ENCODE assay signal across 8 cellular contexts in genomic region chr3:49351521-49352011, GRCh38. TPM values are rescaled to one million over a fixed set of nuclear protein-coding genes. Genes with fewer than 3 reads are reported as not detected.
DNase-seq lines count a peak whose midpoint lies in the region; ATAC-seq, FAIRE-seq and TF ChIP-seq lines count a peak whose summit lies in the region.

No MANE protein-coding gene starts in this region.

- FAIRE-seq in GM12891 (lab: Jason Lieb, UNC), result peak; percentile 45

- ATAC-seq in gastrocnemius medialis (peak; percentile 23 to 39), GM21360 (IDR thresholded peaks at IDR 0.05; ENCODE audit: unreplicated experiment) (no peak)

- no peak for DNase-seq in GM12891 (ENCODE audit: insufficient read length, low spot score)
- peak; percentile 73 to 80 for DNase-seq in SJSA1 (ENCODE audit: low read depth in 1 of 2, low spot score in 2 of 2)
- DNase-seq in foreskin fibroblast, result peak; percentile 87 to 91
- no peak for DNase-seq in gastrocnemius medialis
- no peak for DNase-seq in HAP-1 (ENCODE audit: low spot score in 2 of 2)
- no peak for DNase-seq in midbrain (lab: John Stamatoyannopoulos, UW)
- DNase-seq in NCI-H82 (lab: John Stamatoyannopoulos, UW), result no peak

- in situ Hi-C loops in gastrocnemius medialis (cut with MboI; ENCODE audit: low sequenced_read_pairs in 4 of 4) (no loop called here), HAP-1 (cut with MboI; ENCODE audit: low sequenced_read_pairs) (no loop called here)

- H3K9me3 ChIP-seq in SJSA1 (replicated peaks) (no peaks in the 10 kb centered on the region), gastrocnemius medialis (no peaks in the 10 kb centered on the region), HAP-1 (no peaks in the 10 kb centered on the region)

- H3K36me3 ChIP-seq in SJSA1, result peaks cover 19% of the 10 kb centered on the region
- H3K36me3 ChIP-seq in gastrocnemius medialis, result peaks cover 0 to 6% of the 10 kb centered on the region in 2 donors
- peaks cover 11% of the 10 kb centered on the region for H3K36me3 ChIP-seq in HAP-1 (replicated peaks)

- H3K4me3 ChIP-seq in SJSA1 (no peak overlapping the region), foreskin fibroblast (ENCODE audit: low read depth in 1 of 2, low read length in 2 of 2) (no peak overlapping the region), gastrocnemius medialis (no peak overlapping the region), HAP-1 (no peak overlapping the region)

- TF ChIP-seq POLR2A in GM12891 (IDR thresholded peaks at IDR 0.05; ENCODE audit: low read depth, low read length) (no peak), gastrocnemius medialis (IDR thresholded peaks at IDR 0.05) (no peak)

- intact Hi-C loops in gastrocnemius medialis (cut with DNase I; ENCODE audit: low total_unique reads), result no loop called here

- H3K4me1 ChIP-seq in SJSA1 (replicated peaks) (peaks cover 43% of the 10 kb centered on the region), gastrocnemius medialis (peaks cover 6 to 16% of the 10 kb centered on the region in 2 donors), HAP-1 (no peaks in the 10 kb centered on the region; the same call in 1 of the 2 replicates)

- no peaks in the 10 kb centered on the region for H3K27me3 ChIP-seq in SJSA1 (replicated peaks)
- H3K27me3 ChIP-seq in gastrocnemius medialis, result no peaks in the 10 kb centered on the region
- no peaks in the 10 kb centered on the region for H3K27me3 ChIP-seq in HAP-1 (ENCODE audit: low read depth)

- H3K27ac ChIP-seq in SJSA1 (peak overlapping the region; percentile 68), gastrocnemius medialis (peak overlapping the region; percentile 37 to 55 (median 46))

- TF ChIP-seq CTCF in foreskin fibroblast (IDR thresholded peaks at IDR 0.05; ENCODE audit: low read depth, low read length), result no peak
- no peak for TF ChIP-seq CTCF in gastrocnemius medialis (IDR thresholded peaks at IDR 0.05 in 4 of 5, conservative IDR thresholded peaks at IDR 0.05 in 1 of 5)

TF ChIP-seq in GM12891, 5 proteins besides CTCF, POLR2A, EP300 and RAD21:
- TF ChIP-seq POLR2AphosphoS5 (IDR thresholded peaks at IDR 0.05; ENCODE audit: low read depth, low read length), result no peak
- no peak for TF ChIP-seq PAX5 (IDR thresholded peaks at IDR 0.05; ENCODE audit: insufficient read depth, low read length, severe bottlenecking)
- no peak for TF ChIP-seq TAF1 (IDR thresholded peaks at IDR 0.05; ENCODE audit: low read depth, low read length)
- TF ChIP-seq POU2F2 (IDR thresholded peaks at IDR 0.05; ENCODE audit: low read depth, low read length), result no peak
- no peak for TF ChIP-seq SPI1 (IDR thresholded peaks at IDR 0.05; ENCODE audit: low read depth, low read length)

RNA-seq across cellular contexts. Expression of gene GPX1, which starts 6.6 kb away (rescaled TPM):
- polyA plus RNA-seq in GM12891 (2012; ENCODE audit: low read depth, missing spikeins), result 515 TPM
- 226 and 326 TPM in 2 replicates for total RNA-seq in SJSA1 (2014; rRNA removed; shearing (Covaris generic))
- 100 to 1,000 TPM in 3 of 4 donors, 10 to 100 TPM in 1; 75.2 to 157 (median 123) TPM for total RNA-seq in gastrocnemius medialis

RNA-seq across cellular contexts. Expression of gene USP4, which starts 11.7 kb away (rescaled TPM):
- polyA plus RNA-seq in GM12891 (2012; ENCODE audit: low read depth, missing spikeins), result 59.7 TPM
- total RNA-seq in SJSA1 (2014; rRNA removed; shearing (Covaris generic)), result 7.8 and 11.5 TPM in 2 replicates
- 10 to 100 TPM in 1 of 4 donors, 1 to 10 TPM in 3; 7.2 to 10.2 (median 9.1) TPM for total RNA-seq in gastrocnemius medialis

Comparison
In these comparisons a context has a peak if more than half of its experiments do, and no peak if none do; other contexts are left out.
1. DNase-seq: peak in SJSA1 (2 of 2) and foreskin fibroblast (2 of 2); none in GM12891 (single experiment), gastrocnemius medialis (0 of 2), HAP-1 (0 of 2), midbrain (single experiment) and NCI-H82 (single experiment).